Comparison of ENCODE assay signal across 15 cellular contexts in the genomic region with DNA sequence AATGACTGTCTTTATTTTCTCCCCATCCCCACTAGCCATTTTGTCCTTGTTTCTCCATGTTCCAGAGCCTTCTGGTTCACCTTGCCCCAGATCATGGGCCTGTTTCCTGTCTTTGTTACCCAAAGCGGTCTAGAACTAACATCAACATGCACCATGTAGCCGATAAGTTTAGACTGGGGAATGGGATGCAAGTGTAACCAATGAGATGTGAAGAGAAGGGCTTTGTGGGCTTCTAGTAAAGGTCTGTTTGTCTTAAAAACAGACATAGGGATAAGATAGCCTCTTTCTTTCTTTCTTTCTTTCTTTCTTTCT. TPM values are rescaled to one million over a fixed set of nuclear protein-coding genes. Genes with fewer than 3 reads are reported as not detected.
DNase-seq lines count a peak whose midpoint lies in the region; ATAC-seq and TF ChIP-seq lines count a peak whose summit lies in the region.
"Had no signal": no experiment of that assay in that cellular context is flagged by ENCODE, and none has a peak within 500 bp of the region (broad histone marks: within the 10 kb centered on the region; RNA-seq: fewer than 3 reads in every experiment).

No MANE protein-coding gene starts in this region.

- POLR2A ChIA-PET in T-cell (lab: Charles Lee) = interaction anchor here in 1 of 2 donors (0.6 kb wide), 1 partner anchor 189 kb away, joined by 7 read pairs; no protein-coding TSS in a partner anchor

- no peaks in the 10 kb centered on the region for H3K36me3 ChIP-seq in esophagus muscularis mucosa
- H3K36me3 ChIP-seq: cardiac muscle cell, SJSA1 had no signal

- no peak for TF ChIP-seq EP300 in esophagus muscularis mucosa (IDR thresholded peaks at IDR 0.05)

- H3K27ac ChIP-seq in esophagus muscularis mucosa (replicated peaks in 1 of 4) = peak overlapping the region in 3 of 4 donors; percentile 55 to 75 (median 64)
- H3K27ac ChIP-seq: 22Rv1, cardiac muscle cell, SJSA1 had no signal

- peaks cover 0 to 9% (median 0%) of the 10 kb centered on the region in 4 donors for H3K27me3 ChIP-seq in esophagus muscularis mucosa
- H3K27me3 ChIP-seq: cardiac muscle cell, SJSA1 had no signal

- no peaks in the 10 kb centered on the region for H3K9me3 ChIP-seq in esophagus muscularis mucosa
- H3K9me3 ChIP-seq: SJSA1 had no signal

- peaks cover 43% of the 10 kb centered on the region for H3K36me3 Mint-ChIP-seq in T-helper 1 cell treated with Interleukin-12 subunit alpha and Interleukin-12 subunit beta and Interleukin-4 antibody, amounts not matched to agents 30 μg/mL and 1 μg/mL, for 36 hours (ENCODE audit: low read depth)
- peaks cover 45% of the 10 kb centered on the region for H3K36me3 Mint-ChIP-seq in T-cell
- peaks cover 92% of the 10 kb centered on the region for H3K36me3 Mint-ChIP-seq in stimulated activated effector memory CD8-positive, alpha-beta T cell treated with anti-CD3 and anti-CD28 coated beads, Interleukin-12 subunit alpha, Interleukin-12 subunit beta, amount 100 ng/mL, for 72 hours

- H3K4me3 ChIP-seq in esophagus muscularis mucosa = no peak overlapping the region
- H3K4me3 ChIP-seq: cardiac muscle cell, SJSA1 had no signal

- no peaks in the 10 kb centered on the region for H3K27me3 Mint-ChIP-seq in T-helper 1 cell treated with Interleukin-12 subunit alpha and Interleukin-12 subunit beta and Interleukin-4 antibody, amounts not matched to agents 30 μg/mL and 1 μg/mL, for 36 hours (ENCODE audit: low read depth)
- no peaks in the 10 kb centered on the region for H3K27me3 Mint-ChIP-seq in T-cell

- intact Hi-C loops in esophagus muscularis mucosa (cut with DNase I) = no loop called here

- peaks cover 0 to 52% (median 33%) of the 10 kb centered on the region in 4 donors for H3K4me1 ChIP-seq in esophagus muscularis mucosa

- peaks cover 64% of the 10 kb centered on the region for H3K4me1 Mint-ChIP-seq in T-helper 1 cell treated with Interleukin-12 subunit alpha and Interleukin-12 subunit beta and Interleukin-4 antibody, amounts not matched to agents 30 μg/mL and 1 μg/mL, for 36 hours (ENCODE audit: low read depth)
- H3K4me1 Mint-ChIP-seq in T-cell = peaks cover 82 to 86% (median 85%) of the 10 kb centered on the region in 3 donors
- H3K4me1 Mint-ChIP-seq in stimulated activated effector memory CD8-positive, alpha-beta T cell treated with anti-CD3 and anti-CD28 coated beads, Interleukin-12 subunit alpha, Interleukin-12 subunit beta, amount 100 ng/mL, for 72 hours = peaks cover 80% of the 10 kb centered on the region

- DNase-seq in T-helper 1 cell (no peak), T-cell (no peak), esophagus muscularis mucosa (ENCODE audit: extremely low spot score) (no peak), T-helper 9 cell (no peak), anterior cingulate cortex (lab: John Stamatoyannopoulos, UW) (no peak), SW 1271 (lab: John Stamatoyannopoulos, UW) (no peak)
- DNase-seq in stimulated activated effector memory CD8-positive, alpha-beta T cell treated with anti-CD3 and anti-CD28 coated beads, Interleukin-12 subunit alpha, Interleukin-12 subunit beta, amount 100 ng/mL, for 72 hours (ENCODE audit: low spot score in 2 of 2) = no peak
- DNase-seq: DMS 273 treated with DMSO at 0.1 percent for 48 hours, NCI-H69 had no signal

- no peak for ATAC-seq in T-cell (replicated peaks in 1 of 4)
- ATAC-seq in stimulated activated effector memory CD8-positive, alpha-beta T cell treated with anti-CD3 and anti-CD28 coated beads, Interleukin-12 subunit alpha, Interleukin-12 subunit beta, amount 100 ng/mL, for 72 hours = no peak

- 70% methylated on average over 2 of the region's 2 CpGs for WGBS in esophagus muscularis mucosa

- peak overlapping the region; percentile 58 for H3K27ac Mint-ChIP-seq in T-helper 1 cell treated with Interleukin-12 subunit alpha and Interleukin-12 subunit beta and Interleukin-4 antibody, amounts not matched to agents 30 μg/mL and 1 μg/mL, for 36 hours
- H3K27ac Mint-ChIP-seq in T-cell = peak overlapping the region; percentile 94
- peak overlapping the region; percentile 91 for H3K27ac Mint-ChIP-seq in stimulated activated effector memory CD8-positive, alpha-beta T cell treated with anti-CD3 and anti-CD28 coated beads, Interleukin-12 subunit alpha, Interleukin-12 subunit beta, amount 100 ng/mL, for 72 hours

- CTCF ChIA-PET in T-cell (lab: Charles Lee) = no interaction called here

- TF ChIP-seq CTCF in esophagus muscularis mucosa (IDR thresholded peaks at IDR 0.05) = no peak

- peak overlapping the region; percentile 32 for H3K4me3 Mint-ChIP-seq in T-helper 1 cell treated with Interleukin-12 subunit alpha and Interleukin-12 subunit beta and Interleukin-4 antibody, amounts not matched to agents 30 μg/mL and 1 μg/mL, for 36 hours
- H3K4me3 Mint-ChIP-seq in T-cell = peak overlapping the region in 1 of 3 donors; percentile 2
- peak overlapping the region; percentile 67 for H3K4me3 Mint-ChIP-seq in stimulated activated effector memory CD8-positive, alpha-beta T cell treated with anti-CD3 and anti-CD28 coated beads, Interleukin-12 subunit alpha, Interleukin-12 subunit beta, amount 100 ng/mL, for 72 hours

- TF ChIP-seq POLR2A in esophagus muscularis mucosa (IDR thresholded peaks at IDR 0.05; ENCODE audit: low read depth) = no peak

- no peaks in the 10 kb centered on the region for H3K9me3 Mint-ChIP-seq in T-helper 1 cell treated with Interleukin-12 subunit alpha and Interleukin-12 subunit beta and Interleukin-4 antibody, amounts not matched to agents 30 μg/mL and 1 μg/mL, for 36 hours
- H3K9me3 Mint-ChIP-seq in T-cell = no peaks in the 10 kb centered on the region
- no peaks in the 10 kb centered on the region for H3K9me3 Mint-ChIP-seq in stimulated activated effector memory CD8-positive, alpha-beta T cell treated with anti-CD3 and anti-CD28 coated beads, Interleukin-12 subunit alpha, Interleukin-12 subunit beta, amount 100 ng/mL, for 72 hours

RNA-seq across cellular contexts. Expression of a gene that starts 25.7 kb away (rescaled TPM):
- 100 to 1,000 TPM; 108 to 216 (median 135) TPM for total RNA-seq in T-cell
- total RNA-seq in esophagus muscularis mucosa = 10 to 100 TPM in 3 of 4 donors, 1 to 10 TPM in 1; 8.0 to 12.5 (median 11.9) TPM

RNA-seq across cellular contexts. Expression of a gene that starts 53.3 kb away (rescaled TPM):
- not detected for total RNA-seq in T-cell
- not detected for total RNA-seq in esophagus muscularis mucosa
- total RNA-seq: activated CD8-positive, alpha-beta memory T cell treated with anti-CD3 and anti-CD28 coated beads for 36 hours; cardiac muscle cell; kidney epithelial cell; SJSA1 had no signal

Comparison
In these comparisons a context has a peak if more than half of its experiments do, and no peak if none do; other contexts are left out.
1. RNA of a gene that starts 25.7 kb away (total RNA-seq): 108 to 216 TPM in T-cell; 8.0 to 12.5 TPM in esophagus muscularis mucosa; every median in the first group is over 4 times any median in the second.
2. Peak in every context shown above with its lines, with median percentiles within 50 percentile points of each other: H3K27ac Mint-ChIP-seq.